In genomic region chr14:72590577-72590976, GRCh38 we compare ENCODE assay signal across 17 cellular contexts.
DNase-seq lines count a peak whose midpoint lies in the region; ATAC-seq lines count a peak whose summit lies in the region.
"Had no signal": no experiment of that assay in that cellular context is flagged by ENCODE, and none has a peak within 500 bp of the region (broad histone marks: within the 10 kb centered on the region; RNA-seq: fewer than 3 reads in every experiment).

No MANE protein-coding gene starts in this region.

- no peak overlapping the region for H3K4me3 Mint-ChIP-seq in activated CD4-positive, alpha-beta T cell treated with anti-CD3 and anti-CD28 coated beads for 36 hours
- H3K4me3 Mint-ChIP-seq in IgD-negative memory B cell, result peak overlapping the region; percentile 25 to 82 (median 66)
- peak overlapping the region; percentile 71 for H3K4me3 Mint-ChIP-seq in activated CD4-positive, alpha-beta memory T cell treated with anti-CD3 and anti-CD28 coated beads, Interleukin-2, amount 10 ng/mL, durations not matched to agents 7 days and 5 days
- H3K4me3 Mint-ChIP-seq in naive thymus-derived CD8-positive, alpha-beta T cell, result peak overlapping the region; percentile 12 to 78 (median 66)
- H3K4me3 Mint-ChIP-seq: mesothelial cell of epicardium had no signal

- H3K27ac Mint-ChIP-seq in activated CD4-positive, alpha-beta T cell treated with anti-CD3 and anti-CD28 coated beads for 36 hours, result no peak overlapping the region
- H3K27ac Mint-ChIP-seq in IgD-negative memory B cell, result peak overlapping the region in 1 of 3 donors; percentile 74
- peak overlapping the region; percentile 88 for H3K27ac Mint-ChIP-seq in activated CD4-positive, alpha-beta memory T cell treated with anti-CD3 and anti-CD28 coated beads, Interleukin-2, amount 10 ng/mL, durations not matched to agents 7 days and 5 days
- H3K27ac Mint-ChIP-seq in naive thymus-derived CD8-positive, alpha-beta T cell, result peak overlapping the region in 4 of 10 donors; percentile 9 to 32 (median 24)
- H3K27ac Mint-ChIP-seq: mesothelial cell of epicardium had no signal

- no peaks in the 10 kb centered on the region for H3K27me3 ChIP-seq in aorta (ENCODE audit: control insufficient read depth in 1 of 2, insufficient read depth in 2 of 2, low read length in 1 of 2)
- H3K27me3 ChIP-seq: adrenal gland had no signal

- no peaks in the 10 kb centered on the region for H3K4me1 ChIP-seq in aorta (ENCODE audit: control insufficient read depth in 1 of 2, insufficient read depth in 2 of 2, low read length in 2 of 2)
- H3K4me1 ChIP-seq: adrenal gland, transverse colon had no signal

- H3K9me3 ChIP-seq in aorta (ENCODE audit: control insufficient read depth, low read length), result no peaks in the 10 kb centered on the region
- H3K9me3 ChIP-seq: adrenal gland, transverse colon had no signal

- intact Hi-C loops in activated CD4-positive, alpha-beta T cell treated with anti-CD3 and anti-CD28 coated beads for 36 hours (cut with DNase I, micrococcal nuclease), result loop anchor here in 1 of 2 experiments (5.0 kb wide), 1 partner anchor 73 kb away; no protein-coding TSS in a partner anchor
- intact Hi-C loops in aorta (cut with DNase I), result no loop called here

- peak; percentile 12 for DNase-seq in activated CD4-positive, alpha-beta T cell treated with anti-CD3 and anti-CD28 coated beads for 36 hours
- DNase-seq in activated CD4-positive, alpha-beta T cell treated with anti-CD3 and anti-CD28 coated beads, Interleukin-2, amount 50 U/mL, for 1 hour, result no peak
- DNase-seq in activated CD4-positive, alpha-beta memory T cell treated with anti-CD3 and anti-CD28 coated beads, Interleukin-2, amount 10 ng/mL, durations not matched to agents 7 days and 5 days, result peak; percentile 66
- peak in 5 of 10 donors; percentile 4 to 27 (median 10) for DNase-seq in naive thymus-derived CD8-positive, alpha-beta T cell
- DNase-seq in aorta (no peak), NCI-H69 (lab: John Stamatoyannopoulos, UW) (no peak)
- DNase-seq: 8988T, adrenal gland, GM23248, NCI-H1930, NCI-H446, retina, Right ventricle myocardium superior, transverse colon had no signal

- CTCF ChIA-PET in activated CD4-positive, alpha-beta T cell treated with anti-CD3 and anti-CD28 coated beads for 36 hours (lab: Charles Lee), result interaction anchor here (0.6 kb wide), 1 partner anchor 77 kb away, joined by 3 read pairs; no protein-coding TSS in a partner anchor
- CTCF ChIA-PET in activated CD4-positive, alpha-beta memory T cell treated with anti-CD3 and anti-CD28 coated beads, Interleukin-2, amount 10 ng/mL, durations not matched to agents 7 days and 5 days (lab: Charles Lee), result no interaction called here

- no peak for ATAC-seq in activated CD4-positive, alpha-beta T cell treated with anti-CD3 and anti-CD28 coated beads for 36 hours
- ATAC-seq in naive thymus-derived CD8-positive, alpha-beta T cell, result peak; percentile 25 to 41
- ATAC-seq in GM19035 (IDR thresholded peaks at IDR 0.05; ENCODE audit: unreplicated experiment), result no peak
- ATAC-seq in aorta (ENCODE audit: low FRiP score), result no peak

- H3K36me3 ChIP-seq in aorta (ENCODE audit: control insufficient read depth in 1 of 2, insufficient read depth in 2 of 2, low read length in 1 of 2), result no peaks in the 10 kb centered on the region
- H3K36me3 ChIP-seq: adrenal gland, transverse colon had no signal

- H3K9me3 Mint-ChIP-seq in activated CD4-positive, alpha-beta T cell treated with anti-CD3 and anti-CD28 coated beads for 36 hours (ENCODE audit: low read depth), result peaks cover 4% of the 10 kb centered on the region
- H3K9me3 Mint-ChIP-seq in IgD-negative memory B cell, result peaks cover 0 to 10% (median 0%) of the 10 kb centered on the region in 3 donors
- peaks cover 35% of the 10 kb centered on the region for H3K9me3 Mint-ChIP-seq in activated CD4-positive, alpha-beta memory T cell treated with anti-CD3 and anti-CD28 coated beads, Interleukin-2, amount 10 ng/mL, durations not matched to agents 7 days and 5 days
- H3K9me3 Mint-ChIP-seq in naive thymus-derived CD8-positive, alpha-beta T cell, result peaks cover 0 to 14% (median 3%) of the 10 kb centered on the region in 9 donors

- WGBS in aorta, 2 donors, result 69 to 72% methylated on average over 7 of the region's 7 CpGs

- H3K27me3 Mint-ChIP-seq in activated CD4-positive, alpha-beta T cell treated with anti-CD3 and anti-CD28 coated beads for 36 hours, result peaks cover 6% of the 10 kb centered on the region
- peaks cover 8% of the 10 kb centered on the region for H3K27me3 Mint-ChIP-seq in IgD-negative memory B cell
- peaks cover 41% of the 10 kb centered on the region for H3K27me3 Mint-ChIP-seq in activated CD4-positive, alpha-beta memory T cell treated with anti-CD3 and anti-CD28 coated beads, Interleukin-2, amount 10 ng/mL, durations not matched to agents 7 days and 5 days
- peaks cover 0 to 14% (median 3%) of the 10 kb centered on the region in 5 donors for H3K27me3 Mint-ChIP-seq in naive thymus-derived CD8-positive, alpha-beta T cell

- H3K27ac ChIP-seq in aorta (ENCODE audit: low read depth in 1 of 2, low read length in 2 of 2), result no peak overlapping the region
- H3K27ac ChIP-seq: adrenal gland, GM23248, transverse colon had no signal

- H3K4me1 Mint-ChIP-seq in activated CD4-positive, alpha-beta T cell treated with anti-CD3 and anti-CD28 coated beads for 36 hours, result peaks cover 43% of the 10 kb centered on the region
- peaks cover 32 to 50% (median 36%) of the 10 kb centered on the region in 3 donors for H3K4me1 Mint-ChIP-seq in IgD-negative memory B cell
- H3K4me1 Mint-ChIP-seq in activated CD4-positive, alpha-beta memory T cell treated with anti-CD3 and anti-CD28 coated beads, Interleukin-2, amount 10 ng/mL, durations not matched to agents 7 days and 5 days, result peaks cover 59% of the 10 kb centered on the region
- H3K4me1 Mint-ChIP-seq in naive thymus-derived CD8-positive, alpha-beta T cell, result peaks cover 27 to 67% (median 45%) of the 10 kb centered on the region in 4 donors

- POLR2A ChIA-PET in activated CD4-positive, alpha-beta T cell treated with anti-CD3 and anti-CD28 coated beads for 36 hours (lab: Charles Lee), result no interaction called here
- POLR2A ChIA-PET in activated CD4-positive, alpha-beta memory T cell treated with anti-CD3 and anti-CD28 coated beads, Interleukin-2, amount 10 ng/mL, durations not matched to agents 7 days and 5 days (lab: Charles Lee), result no interaction called here
- POLR2A ChIA-PET in naive thymus-derived CD8-positive, alpha-beta T cell (lab: Charles Lee), result interaction anchor here (0.6 kb wide), 1 partner anchor 24 kb away, joined by 3 read pairs; no protein-coding TSS in a partner anchor

- H3K36me3 Mint-ChIP-seq in activated CD4-positive, alpha-beta T cell treated with anti-CD3 and anti-CD28 coated beads for 36 hours (ENCODE audit: low read depth), result no peaks in the 10 kb centered on the region
- H3K36me3 Mint-ChIP-seq in IgD-negative memory B cell, result peaks cover 10% of the 10 kb centered on the region
- peaks cover 73% of the 10 kb centered on the region for H3K36me3 Mint-ChIP-seq in activated CD4-positive, alpha-beta memory T cell treated with anti-CD3 and anti-CD28 coated beads, Interleukin-2, amount 10 ng/mL, durations not matched to agents 7 days and 5 days (ENCODE audit: low read depth)
- peaks cover 0 to 10% (median 0%) of the 10 kb centered on the region in 3 donors for H3K36me3 Mint-ChIP-seq in naive thymus-derived CD8-positive, alpha-beta T cell
- H3K36me3 Mint-ChIP-seq: mesothelial cell of epicardium had no signal

- H3K4me3 ChIP-seq in aorta (ENCODE audit: low read length in 2 of 2), result no peak overlapping the region
- H3K4me3 ChIP-seq: adrenal gland, GM23248, transverse colon had no signal

Comparison
In these comparisons a context has a peak if more than half of its experiments do, and no peak if none do; other contexts are left out.
1. DNase-seq: peak in activated CD4-positive, alpha-beta T cell treated with anti-CD3 and anti-CD28 coated beads for 36 hours (single experiment) and activated CD4-positive, alpha-beta memory T cell treated with anti-CD3 and anti-CD28 coated beads, Interleukin-2, amount 10 ng/mL, durations not matched to agents 7 days and 5 days (single experiment); none in activated CD4-positive, alpha-beta T cell treated with anti-CD3 and anti-CD28 coated beads, Interleukin-2, amount 50 U/mL, for 1 hour (single experiment), aorta (0 of 2) and NCI-H69 (single experiment).
2. ATAC-seq: peak in naive thymus-derived CD8-positive, alpha-beta T cell (2 of 2); none in activated CD4-positive, alpha-beta T cell treated with anti-CD3 and anti-CD28 coated beads for 36 hours (single experiment), GM19035 (single experiment) and aorta (single experiment).